ENCODE assay signal across 1 cellular context in the genomic region with DNA sequence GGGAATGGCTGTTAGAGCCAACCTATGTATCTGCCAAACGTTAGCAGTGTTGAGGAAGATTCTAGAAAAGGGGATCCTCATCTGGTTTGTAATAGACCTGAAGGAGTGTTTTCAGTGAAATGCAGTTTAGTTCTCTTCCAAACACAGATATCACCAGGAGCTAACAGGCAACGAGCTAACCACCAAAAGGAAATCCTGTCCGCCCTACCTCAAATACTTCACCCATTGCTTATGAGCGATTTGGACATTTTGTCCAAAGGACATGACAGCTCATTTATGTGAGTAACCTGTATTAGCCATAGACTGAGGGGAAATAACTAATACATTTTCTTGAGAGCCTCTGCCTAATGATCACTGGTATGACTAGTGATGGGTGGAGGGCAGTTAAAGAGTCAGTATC.
TF ChIP-seq lines count a peak whose summit lies in the region.

No MANE protein-coding gene starts in this region.

TF ChIP-seq in GM23338, 12 proteins besides CTCF, POLR2A, EP300 and RAD21 (continued from another document):
- TF ChIP-seq, protein P1, sequence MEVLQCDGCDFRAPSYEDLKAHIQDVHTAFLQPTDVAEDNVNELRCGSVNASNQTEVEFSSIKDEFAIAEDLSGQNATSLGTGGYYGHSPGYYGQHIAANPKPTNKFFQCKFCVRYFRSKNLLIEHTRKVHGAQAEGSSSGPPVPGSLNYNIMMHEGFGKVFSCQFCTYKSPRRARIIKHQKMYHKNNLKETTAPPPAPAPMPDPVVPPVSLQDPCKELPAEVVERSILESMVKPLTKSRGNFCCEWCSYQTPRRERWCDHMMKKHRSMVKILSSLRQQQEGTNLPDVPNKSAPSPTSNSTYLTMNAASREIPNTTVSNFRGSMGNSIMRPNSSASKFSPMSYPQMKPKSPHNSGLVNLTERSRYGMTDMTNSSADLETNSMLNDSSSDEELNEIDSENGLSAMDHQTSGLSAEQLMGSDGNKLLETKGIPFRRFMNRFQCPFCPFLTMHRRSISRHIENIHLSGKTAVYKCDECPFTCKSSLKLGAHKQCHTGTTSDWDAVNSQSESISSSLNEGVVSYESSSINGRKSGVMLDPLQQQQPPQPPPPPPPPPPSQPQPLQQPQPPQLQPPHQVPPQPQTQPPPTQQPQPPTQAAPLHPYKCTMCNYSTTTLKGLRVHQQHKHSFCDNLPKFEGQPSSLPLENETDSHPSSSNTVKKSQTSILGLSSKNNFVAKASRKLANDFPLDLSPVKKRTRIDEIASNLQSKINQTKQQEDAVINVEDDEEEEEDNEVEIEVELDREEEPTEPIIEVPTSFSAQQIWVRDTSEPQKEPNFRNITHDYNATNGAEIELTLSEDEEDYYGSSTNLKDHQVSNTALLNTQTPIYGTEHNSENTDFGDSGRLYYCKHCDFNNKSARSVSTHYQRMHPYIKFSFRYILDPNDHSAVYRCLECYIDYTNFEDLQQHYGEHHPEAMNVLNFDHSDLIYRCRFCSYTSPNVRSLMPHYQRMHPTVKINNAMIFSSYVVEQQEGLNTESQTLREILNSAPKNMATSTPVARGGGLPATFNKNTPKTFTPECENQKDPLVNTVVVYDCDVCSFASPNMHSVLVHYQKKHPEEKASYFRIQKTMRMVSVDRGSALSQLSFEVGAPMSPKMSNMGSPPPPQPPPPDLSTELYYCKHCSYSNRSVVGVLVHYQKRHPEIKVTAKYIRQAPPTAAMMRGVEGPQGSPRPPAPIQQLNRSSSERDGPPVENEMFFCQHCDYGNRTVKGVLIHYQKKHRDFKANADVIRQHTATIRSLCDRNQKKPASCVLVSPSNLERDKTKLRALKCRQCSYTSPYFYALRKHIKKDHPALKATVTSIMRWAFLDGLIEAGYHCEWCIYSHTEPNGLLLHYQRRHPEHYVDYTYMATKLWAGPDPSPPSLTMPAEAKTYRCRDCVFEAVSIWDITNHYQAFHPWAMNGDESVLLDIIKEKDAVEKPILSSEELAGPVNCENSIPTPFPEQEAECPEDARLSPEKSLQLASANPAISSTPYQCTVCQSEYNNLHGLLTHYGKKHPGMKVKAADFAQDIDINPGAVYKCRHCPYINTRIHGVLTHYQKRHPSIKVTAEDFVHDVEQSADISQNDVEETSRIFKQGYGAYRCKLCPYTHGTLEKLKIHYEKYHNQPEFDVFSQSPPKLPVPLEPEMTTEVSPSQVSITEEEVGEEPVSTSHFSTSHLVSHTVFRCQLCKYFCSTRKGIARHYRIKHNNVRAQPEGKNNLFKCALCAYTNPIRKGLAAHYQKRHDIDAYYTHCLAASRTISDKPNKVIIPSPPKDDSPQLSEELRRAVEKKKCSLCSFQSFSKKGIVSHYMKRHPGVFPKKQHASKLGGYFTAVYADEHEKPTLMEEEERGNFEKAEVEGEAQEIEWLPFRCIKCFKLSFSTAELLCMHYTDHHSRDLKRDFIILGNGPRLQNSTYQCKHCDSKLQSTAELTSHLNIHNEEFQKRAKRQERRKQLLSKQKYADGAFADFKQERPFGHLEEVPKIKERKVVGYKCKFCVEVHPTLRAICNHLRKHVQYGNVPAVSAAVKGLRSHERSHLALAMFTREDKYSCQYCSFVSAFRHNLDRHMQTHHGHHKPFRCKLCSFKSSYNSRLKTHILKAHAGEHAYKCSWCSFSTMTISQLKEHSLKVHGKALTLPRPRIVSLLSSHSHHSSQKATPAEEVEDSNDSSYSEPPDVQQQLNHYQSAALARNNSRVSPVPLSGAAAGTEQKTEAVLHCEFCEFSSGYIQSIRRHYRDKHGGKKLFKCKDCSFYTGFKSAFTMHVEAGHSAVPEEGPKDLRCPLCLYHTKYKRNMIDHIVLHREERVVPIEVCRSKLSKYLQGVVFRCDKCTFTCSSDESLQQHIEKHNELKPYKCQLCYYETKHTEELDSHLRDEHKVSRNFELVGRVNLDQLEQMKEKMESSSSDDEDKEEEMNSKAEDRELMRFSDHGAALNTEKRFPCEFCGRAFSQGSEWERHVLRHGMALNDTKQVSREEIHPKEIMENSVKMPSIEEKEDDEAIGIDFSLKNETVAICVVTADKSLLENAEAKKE (CRISPR knock-in tag; IDR thresholded peaks at IDR 0.05), result no peak
- TF ChIP-seq POLR2AphosphoS5 (IDR thresholded peaks at IDR 0.05; ENCODE audit: low read depth), result no peak
- TF ChIP-seq EZH2phosphoT487 (IDR thresholded peaks at IDR 0.05; ENCODE audit: unreplicated experiment), result no peak
- TF ChIP-seq CREB1 (CRISPR knock-in tag; IDR thresholded peaks at IDR 0.05; ENCODE audit: low read depth), result no peak
- TF ChIP-seq NANOG (IDR thresholded peaks at IDR 0.05; ENCODE audit: borderline replicate concordance), result no peak
